ENCODE assay signal across 1 cellular context in the genomic region with DNA sequence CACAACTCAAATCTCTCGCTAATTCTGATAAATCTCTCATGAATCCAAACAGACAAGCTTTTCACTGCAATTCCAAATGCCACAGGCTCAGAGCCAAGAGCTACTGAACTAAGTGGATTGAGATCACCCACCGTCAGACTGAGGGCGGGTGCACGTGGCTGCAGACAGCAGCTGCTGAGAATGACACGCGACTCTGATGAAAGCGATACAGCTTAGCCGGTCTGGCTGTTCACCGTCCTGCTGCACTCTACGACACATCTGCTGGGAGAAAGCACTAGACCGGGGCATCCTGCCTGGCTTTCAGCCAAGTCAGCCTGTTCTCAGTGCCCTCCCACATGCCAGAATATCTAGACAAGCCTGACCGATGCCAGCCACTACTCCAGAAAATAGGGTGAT.
TF ChIP-seq lines count a peak whose summit lies in the region.

No MANE protein-coding gene starts in this region.

TF ChIP-seq in endothelial cell of umbilical vein, 7 proteins besides CTCF, POLR2A, EP300 and RAD21:
- TF ChIP-seq MYC (IDR thresholded peaks at IDR 0.05; ENCODE audit: low read depth, low read length) (peak; percentile 60), MAX (IDR thresholded peaks at IDR 0.05; ENCODE audit: insufficient read depth, insufficient read length) (peak; percentile 81), GATA2 (IDR thresholded peaks at IDR 0.05; ENCODE audit: insufficient read depth, insufficient read length, low read depth, low read length) (no peak), POLR2AphosphoS5 (IDR thresholded peaks at IDR 0.05; ENCODE audit: insufficient read depth, low read depth, low read length) (peak; percentile 25)
